ENCODE assay signal across 8 cellular contexts in genomic region chr10:68471063-68471585, GRCh38. TPM values are rescaled to one million over a fixed set of nuclear protein-coding genes. Genes with fewer than 3 reads are reported as not detected.
DNase-seq lines count a peak whose midpoint lies in the region; ATAC-seq, FAIRE-seq and TF ChIP-seq lines count a peak whose summit lies in the region.

No MANE protein-coding gene starts in this region.

- H3K36me3 ChIP-seq in hepatocyte (replicated peaks; ENCODE audit: insufficient read depth, low read depth) (no peaks in the 10 kb centered on the region), stomach (peaks cover 0 to 5% (median 0%) of the 10 kb centered on the region in 4 donors)

- H3K4me3 ChIP-seq in A549 (peak overlapping the region; percentile 73), hepatocyte (peak overlapping the region; percentile 94), stomach (peak overlapping the region; percentile 52 to 75 (median 69))

- H3K27ac ChIP-seq in A549, result peak overlapping the region; percentile 80 to 92
- H3K27ac ChIP-seq in hepatocyte, result peak overlapping the region; percentile 81
- peak overlapping the region in 3 of 5 donors; percentile 55 to 80 (median 59) for H3K27ac ChIP-seq in stomach

- H4K20me1 ChIP-seq in hepatocyte (ENCODE audit: insufficient read depth, poor library complexity, severe bottlenecking), result no peaks in the 10 kb centered on the region

- H3K4me1 Mint-ChIP-seq in T-helper 17 cell, result peaks cover 16% of the 10 kb centered on the region

- TF ChIP-seq RAD21 in A549 (conservative IDR thresholded peaks at IDR 0.05 in 1 of 2, IDR thresholded peaks at IDR 0.05 in 1 of 2), result no peak

- H3K27ac Mint-ChIP-seq in T-helper 17 cell, result peak overlapping the region; percentile 66

- H3K36me3 Mint-ChIP-seq in T-helper 17 cell (ENCODE audit: low read depth), result no peaks in the 10 kb centered on the region

- H3K27me3 ChIP-seq in hepatocyte (no peaks in the 10 kb centered on the region), stomach (no peaks in the 10 kb centered on the region)

- no peaks in the 10 kb centered on the region for H3K9me2 ChIP-seq in hepatocyte (replicated peaks; ENCODE audit: insufficient read depth)

- H3K4me1 ChIP-seq in A549 (peaks cover 11% of the 10 kb centered on the region), hepatocyte (ENCODE audit: insufficient read depth) (peaks cover 7% of the 10 kb centered on the region), stomach (peaks cover 0 to 17% (median 15%) of the 10 kb centered on the region in 4 donors)

- H3K9me3 ChIP-seq in A549 (no peaks in the 10 kb centered on the region), T-helper 17 cell (ENCODE audit: control insufficient read depth, low read length, poor library complexity, severe bottlenecking) (no peaks in the 10 kb centered on the region), hepatocyte (ENCODE audit: low read depth) (no peaks in the 10 kb centered on the region), stomach (no peaks in the 10 kb centered on the region)

- 3% methylated on average over 14 of the region's 14 CpGs for WGBS in A549 (ENCODE audit: missing lambda C conversion rate)
- WGBS in hepatocyte (ENCODE audit: low lambda C conversion rate, missing lambda C conversion rate), result 1% methylated on average over 14 of the region's 14 CpGs
- 0 to 3% (median 1%) methylated on average over 14 of the region's 14 CpGs for WGBS in stomach, 5 donors

- CTCF ChIA-PET in A549 (lab: Yijun Ruan, JAX), result no interaction called here

- no peak for TF ChIP-seq CTCF in A549 (IDR thresholded peaks at IDR 0.05)
- TF ChIP-seq CTCF in hepatocyte (IDR thresholded peaks at IDR 0.05; ENCODE audit: poor library complexity), result no peak
- TF ChIP-seq CTCF in stomach (IDR thresholded peaks at IDR 0.05), result no peak

- POLR2A ChIA-PET in A549 (lab: Yijun Ruan, JAX), result interaction anchor here (1.0 to 1.3 kb wide), 2 partner anchors 64 to 250 kb away, joined by 3 to 4 read pairs; partner anchors contain the start of genes CCAR1 and RUFY2

- ATAC-seq in A549, result 0 out of 6 replicates have a peak, but pooled peaks of 1 of the 2 experiments have one; percentile 4
- peak; percentile 5 for ATAC-seq in GM21528 (IDR thresholded peaks at IDR 0.05; ENCODE audit: low FRiP score, unreplicated experiment)
- ATAC-seq in T-helper 17 cell, result no peak
- ATAC-seq in HG03097 (IDR thresholded peaks at IDR 0.05; ENCODE audit: low FRiP score, unreplicated experiment), result no peak
- no peak for ATAC-seq in GM19467 (IDR thresholded peaks at IDR 0.05; ENCODE audit: unreplicated experiment)

- H3K4me2 ChIP-seq in A549 (peak overlapping the region; percentile 89), hepatocyte (peak overlapping the region; percentile 94)

- FAIRE-seq in A549 (lab: Jason Lieb, UNC), result no peak

- no peaks in the 10 kb centered on the region for H3K27me3 Mint-ChIP-seq in T-helper 17 cell

- H3K79me2 ChIP-seq in hepatocyte, result peaks cover 32% of the 10 kb centered on the region

- TF ChIP-seq POLR2A in A549 (IDR thresholded peaks at IDR 0.05; ENCODE audit: low read length) (no peak), stomach (IDR thresholded peaks at IDR 0.05) (no peak)

- TF ChIP-seq EP300 in A549 (IDR thresholded peaks at IDR 0.05), result no peak
- TF ChIP-seq EP300 in stomach (IDR thresholded peaks at IDR 0.05), result no peak

- H3K4me3 Mint-ChIP-seq in T-helper 17 cell, result peak overlapping the region; percentile 97

- H2AFZ ChIP-seq in hepatocyte, result peak overlapping the region; percentile 90

- DNase-seq in A549 (ENCODE audit: low read depth in 1 of 2, low spot score in 1 of 2), result no peak
- no peak for DNase-seq in T-helper 17 cell
- DNase-seq in hepatocyte (ENCODE audit: low spot score), result no peak
- no peak for DNase-seq in stomach
- DNase-seq in DMS53 (lab: John Stamatoyannopoulos, UW), result no peak

- intact Hi-C loops in stomach (cut with DNase I; ENCODE audit: low total_unique reads), result no loop called here

TF ChIP-seq in A549, 52 proteins besides CTCF, POLR2A, EP300 and RAD21:
- TF ChIP-seq ZNF302 (CRISPR knock-in tag; IDR thresholded peaks at IDR 0.05) (no peak), CEBPB (IDR thresholded peaks at IDR 0.05) (peak in 1 of 2 experiments; percentile 58; a peak in 1 of 4 replicates), HDAC2 (IDR thresholded peaks at IDR 0.05) (no peak), CHD2 (IDR thresholded peaks at IDR 0.05; ENCODE audit: low read length, partially characterized antibody) (no peak), ZC3H11A (IDR thresholded peaks at IDR 0.05) (no peak), NFE2L2 (conservative IDR thresholded peaks at IDR 0.05; ENCODE audit: low read length) (no peak), RCOR1 (IDR thresholded peaks at IDR 0.05; ENCODE audit: low read depth, low read length) (no peak), HMGXB4 (CRISPR knock-in tag; IDR thresholded peaks at IDR 0.05; ENCODE audit: borderline replicate concordance) (no peak), SREBF2 (IDR thresholded peaks at IDR 0.05) (no peak)

RNA-seq across cellular contexts. Expression of gene DNA2, which starts 0.6 kb away (rescaled TPM):
- polyA plus RNA-seq in A549 (2011; rRNA removed) (15.6 and 20.1 TPM in 2 replicates), A549 (2017; fragmentation: RNase III; extraction: RNeasy Plus Mini Kit Qiagen cat#74134 plus additional on column Dnase treatment) (13.4 to 16.5 TPM (median 14.5 TPM) in 3 replicates), hepatocyte (1.5 and 2.4 TPM in 2 replicates), stomach (1 to 10 TPM in 1 of 3 donors, under 1 TPM in 2; 0.31 to 2.5 (median 0.50) TPM)
- polyA plus RNA-seq in A549 (2012; cell fraction: cytosol; rRNA removed), result 6.2 and 7.2 TPM in 2 replicates
- 6.8 and 11.1 TPM in 2 replicates for polyA plus RNA-seq in A549 (2012; cell fraction: nucleus; rRNA removed)
- 4.9 and 5.3 TPM in 2 replicates for polyA minus RNA-seq in A549 (2011; rRNA and poly(A)+ RNA removed)
- total RNA-seq in T-helper 17 cell (1 to 10 TPM; 3.9 to 4.1 TPM), hepatocyte (6.1 and 9.3 TPM in 2 replicates), stomach (10 to 100 TPM in 3 of 5 donors, 1 to 10 TPM in 2; 5.2 to 16.3 (median 11.6) TPM)

RNA-seq across cellular contexts. Expression of gene SLC25A16, which starts 56.2 kb away (rescaled TPM):
- polyA plus RNA-seq in A549 (2011; rRNA removed) (14.0 and 19.6 TPM in 2 replicates), A549 (2017; fragmentation: RNase III; extraction: RNeasy Plus Mini Kit Qiagen cat#74134 plus additional on column Dnase treatment) (8.3 to 9.4 TPM (median 8.3 TPM) in 3 replicates), hepatocyte (9.9 and 10.7 TPM in 2 replicates), stomach (1 to 10 TPM; 8.1 to 9.3 (median 8.3) TPM)
- polyA plus RNA-seq in A549 (2012; cell fraction: cytosol; rRNA removed), result 4.2 and 5.3 TPM in 2 replicates
- polyA plus RNA-seq in A549 (2012; cell fraction: nucleus; rRNA removed), result 10.2 and 19.7 TPM in 2 replicates
- 21.0 and 30.1 TPM in 2 replicates for polyA minus RNA-seq in A549 (2011; rRNA and poly(A)+ RNA removed)
- total RNA-seq in T-helper 17 cell (10 to 100 TPM; 22.8 to 28.4 TPM), hepatocyte (22.1 and 23.5 TPM in 2 replicates), stomach (10 to 100 TPM in 4 of 5 donors, 1 to 10 TPM in 1; 4.1 to 89.7 (median 29.8) TPM)
